In genomic region chr9:35660966-35661413, GRCh38 we compare ENCODE assay signal across 8 cellular contexts. TPM values are rescaled to one million over a fixed set of nuclear protein-coding genes. Genes with fewer than 3 reads are reported as not detected.
A peak's percentile ranks its signal among the peaks of the same experiment; 100 is the strongest.
DNase-seq lines count a peak whose midpoint lies in the region; ATAC-seq and TF ChIP-seq lines count a peak whose summit lies in the region.

No MANE protein-coding gene starts in this region.

- no peak for ATAC-seq in GM18870 (IDR thresholded peaks at IDR 0.05; ENCODE audit: unreplicated experiment)
- no peak for ATAC-seq in HG03457 (IDR thresholded peaks at IDR 0.05; ENCODE audit: unreplicated experiment)

- H2BK120ac ChIP-seq in trophoblast cell (ENCODE audit: insufficient read depth, low read length, poor library complexity), result no peak overlapping the region

- peaks cover 15% of the 10 kb centered on the region for H3K79me1 ChIP-seq in trophoblast cell (ENCODE audit: low read length)

- peak overlapping the region; percentile 10 for H2BK12ac ChIP-seq in trophoblast cell (ENCODE audit: low read length)

- no peak overlapping the region for H3K14ac ChIP-seq in trophoblast cell (ENCODE audit: low read length)

- H3K4me1 ChIP-seq in trophoblast cell (ENCODE audit: control insufficient read depth in 1 of 2, insufficient read depth in 2 of 2, low read length in 2 of 2), result peaks cover 19 to 24% of the 10 kb centered on the region in 2 experiments

- peaks cover 36% of the 10 kb centered on the region for H3K27me3 Mint-ChIP-seq in endothelial cell (ENCODE audit: unreplicated experiment)

- peak overlapping the region; percentile 67 for H3K27ac Mint-ChIP-seq in endothelial cell (ENCODE audit: unreplicated experiment)

- peaks cover 18% of the 10 kb centered on the region for H3K36me3 Mint-ChIP-seq in endothelial cell (ENCODE audit: low read depth, unreplicated experiment)

- peaks cover 38% of the 10 kb centered on the region for H3K4me1 Mint-ChIP-seq in endothelial cell (ENCODE audit: unreplicated experiment)

- no peak overlapping the region for H4K8ac ChIP-seq in trophoblast cell (ENCODE audit: low read depth, low read length)

- no peak overlapping the region for H3K4me2 ChIP-seq in trophoblast cell (ENCODE audit: low read length)

- peak overlapping the region; percentile 2 for H4K12ac ChIP-seq in trophoblast cell (ENCODE audit: low read depth, low read length)

- peak overlapping the region; percentile 12 for H4K91ac ChIP-seq in trophoblast cell (ENCODE audit: low read depth, low read length)

- H3K23ac ChIP-seq in trophoblast cell (ENCODE audit: low read length), result no peak overlapping the region

- H3K36me3 ChIP-seq in trophoblast cell (ENCODE audit: control insufficient read depth in 1 of 2, insufficient read depth in 2 of 2, low read length in 2 of 2), result peaks cover 13 to 16% of the 10 kb centered on the region in 2 experiments

- no peak overlapping the region for H3K9ac ChIP-seq in trophoblast cell (ENCODE audit: low read length)

- no peaks in the 10 kb centered on the region for H3K9me3 ChIP-seq in trophoblast cell (ENCODE audit: insufficient read depth, low read depth, low read length)

- no peak overlapping the region for H3K4me3 ChIP-seq in trophoblast cell (ENCODE audit: low read depth, low read length)

- no peak overlapping the region for H2AK5ac ChIP-seq in trophoblast cell (ENCODE audit: low read length)

- H3K18ac ChIP-seq in trophoblast cell (ENCODE audit: low read length), result no peak overlapping the region

- DNase-seq in EH (ENCODE audit: low read depth), result peak; percentile 76
- DNase-seq in NCI-H69 (lab: John Stamatoyannopoulos, UW), result peak; percentile 24
- DNase-seq in endothelial cell (ENCODE audit: low spot score), result no peak
- peak in 1 of 2 donors; percentile 64 for DNase-seq in trophoblast cell
- no peak for DNase-seq in Ammon's horn (ENCODE audit: low spot score)
- DNase-seq in SK-N-DZ (ENCODE audit: low spot score), result no peak

- WGBS in trophoblast cell (ENCODE audit: extremely low coverage, insufficient coverage, insufficient read length), result no CpG with 5 or more reads among the region's 9 CpGs

- no peak for TF ChIP-seq CTCF in endothelial cell (IDR thresholded peaks at IDR 0.05; ENCODE audit: unreplicated experiment)

- H2AFZ ChIP-seq in trophoblast cell (ENCODE audit: insufficient read depth, low read length, poor library complexity), result peak overlapping the region; percentile 3

- H3K9me3 Mint-ChIP-seq in endothelial cell (ENCODE audit: unreplicated experiment), result peaks cover 4% of the 10 kb centered on the region

- H3K27me3 ChIP-seq in trophoblast cell (ENCODE audit: insufficient read depth, low read length), result no peaks in the 10 kb centered on the region

- H3K4ac ChIP-seq in trophoblast cell (ENCODE audit: low read depth, low read length), result no peak overlapping the region

- no peak overlapping the region for H3K27ac ChIP-seq in trophoblast cell (ENCODE audit: low read depth, low read length)

- H3K79me2 ChIP-seq in trophoblast cell (ENCODE audit: control insufficient read depth, insufficient read depth, low read length, poor library complexity), result peaks cover 8% of the 10 kb centered on the region

- no peak overlapping the region for H2BK5ac ChIP-seq in trophoblast cell (ENCODE audit: low read depth, low read length, poor library complexity)

- peak overlapping the region; percentile 73 for H3K4me3 Mint-ChIP-seq in endothelial cell (ENCODE audit: unreplicated experiment)

RNA-seq across cellular contexts. Expression of gene CCDC107, which starts 2.9 kb away (rescaled TPM):
- total RNA-seq in endothelial cell (ENCODE audit: unreplicated experiment), result 13.5 TPM
- polyA plus RNA-seq in trophoblast cell (2013), result 10.1 and 10.2 TPM in 2 replicates
- polyA plus RNA-seq in SK-N-DZ (2014; cell fraction: cytosol; rRNA removed), result 6.5 and 7.8 TPM in 2 replicates
- polyA plus RNA-seq in SK-N-DZ (2014; cell fraction: nucleus; rRNA removed), result 7.7 and 8.2 TPM in 2 replicates

RNA-seq across cellular contexts. Expression of gene RMRP, which starts 3.2 kb away (rescaled TPM):
- 32,961 TPM for total RNA-seq in endothelial cell (ENCODE audit: unreplicated experiment)
- 3.3 and 5.7 TPM in 2 replicates for polyA plus RNA-seq in trophoblast cell (2013)
- polyA plus RNA-seq in SK-N-DZ (2014; cell fraction: cytosol; rRNA removed), result not detected in 2 replicates
- polyA plus RNA-seq in SK-N-DZ (2014; cell fraction: nucleus; rRNA removed), result not detected in 2 replicates

RNA-seq across cellular contexts. Expression of gene ARHGEF39, which starts 4.0 kb away (rescaled TPM):
- total RNA-seq in endothelial cell (ENCODE audit: unreplicated experiment), result 1.4 TPM
- polyA plus RNA-seq in trophoblast cell (2013), result 6.7 and 7.0 TPM in 2 replicates
- polyA plus RNA-seq in SK-N-DZ (2014; cell fraction: cytosol; rRNA removed), result 10.9 and 15.1 TPM in 2 replicates
- 30.1 and 40.3 TPM in 2 replicates for polyA plus RNA-seq in SK-N-DZ (2014; cell fraction: nucleus; rRNA removed)

RNA-seq across cellular contexts. Expression of gene SIT1, which starts 10.3 kb away (rescaled TPM):
- total RNA-seq in endothelial cell (ENCODE audit: unreplicated experiment), result not detected
- polyA plus RNA-seq in trophoblast cell (2013), result 0.06 TPM in 1 of 2 replicates, not detected in the other
- 2.9 and 4.0 TPM in 2 replicates for polyA plus RNA-seq in SK-N-DZ (2014; cell fraction: cytosol; rRNA removed)
- polyA plus RNA-seq in SK-N-DZ (2014; cell fraction: nucleus; rRNA removed), result 0.88 and 4.5 TPM in 2 replicates

RNA-seq across cellular contexts. Expression of gene CA9, which starts 12.7 kb away (rescaled TPM):
- 1.5 TPM for total RNA-seq in endothelial cell (ENCODE audit: unreplicated experiment)
- polyA plus RNA-seq in trophoblast cell (2013), result 0.53 and 0.75 TPM in 2 replicates
- 2.2 TPM in 1 of 2 replicates, not detected in the other for polyA plus RNA-seq in SK-N-DZ (2014; cell fraction: cytosol; rRNA removed)
- 2.3 TPM in 1 of 2 replicates, not detected in the other for polyA plus RNA-seq in SK-N-DZ (2014; cell fraction: nucleus; rRNA removed)

Comparison
In these comparisons a context has a peak if more than half of its experiments do, and no peak if none do; other contexts are left out.
1. DNase-seq: peak in EH (single experiment) and NCI-H69 (single experiment); none in endothelial cell (single experiment), Ammon's horn (single experiment) and SK-N-DZ (single experiment).